Comparison of ENCODE assay signal across 9 cellular contexts in genomic region chr4:182427530-182427929, GRCh38.
"Had no signal": no experiment of that assay in that cellular context is flagged by ENCODE, and none has a peak within 500 bp of the region (broad histone marks: within the 10 kb centered on the region; RNA-seq: fewer than 3 reads in every experiment).

No MANE protein-coding gene starts in this region.

- DNase-seq: activated CD4-positive, alpha-beta memory T cell treated with anti-CD3 and anti-CD28 coated beads for 36 hours; activated T-cell treated with anti-CD3 and anti-CD28 coated beads, Interleukin-2, amount 50 U/mL, for 72 hours; dermis blood vessel endothelial cell; endodermal cell; kidney glomerular epithelial cell; pancreas; stimulated activated CD4-positive, alpha-beta T cell treated with anti-CD3 and anti-CD28 coated beads, Interleukin-4, amount 100 ng/mL, for 4 hours; T-helper 1 cell had no signal

- H3K4me3 ChIP-seq: pancreas had no signal

- ATAC-seq: activated T-cell treated with anti-CD3 and anti-CD28 coated beads, Interleukin-2, amount 50 U/mL, for 72 hours; esophagus mucosa; pancreas had no signal
